Comparison of ENCODE assay signal across 16 cellular contexts in the genomic region with DNA sequence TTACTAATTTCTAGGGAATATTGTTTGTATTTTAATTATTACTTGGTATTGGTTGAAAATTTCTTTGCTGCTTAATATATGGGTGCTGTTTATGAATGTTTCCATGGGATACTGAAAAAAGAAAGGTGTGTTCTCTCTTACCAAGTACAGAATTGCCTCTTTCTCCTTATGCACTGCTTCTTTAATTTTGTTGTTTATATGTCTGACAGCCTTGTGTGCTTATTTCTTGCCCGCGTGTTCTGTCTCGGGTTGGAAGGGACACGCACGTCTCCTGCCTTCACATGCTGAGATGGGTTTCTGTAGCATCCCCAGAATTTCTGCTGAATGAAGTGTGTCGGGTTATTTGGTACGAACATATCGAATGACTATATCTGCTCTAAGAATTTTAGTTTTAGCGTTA. TPM values are rescaled to one million over a fixed set of nuclear protein-coding genes. Genes with fewer than 3 reads are reported as not detected.
DNase-seq lines count a peak whose midpoint lies in the region; ATAC-seq, FAIRE-seq and TF ChIP-seq lines count a peak whose summit lies in the region.
"Had no signal": no experiment of that assay in that cellular context is flagged by ENCODE, and none has a peak within 500 bp of the region (broad histone marks: within the 10 kb centered on the region; RNA-seq: fewer than 3 reads in every experiment).

No MANE protein-coding gene starts in this region.

- H3K4me1 Mint-ChIP-seq in activated CD4-positive, alpha-beta T cell treated with anti-CD3 and anti-CD28 coated beads, Interleukin-2, amount 10 ng/mL, durations not matched to agents 24 days and 14 days = peaks cover 48% of the 10 kb centered on the region
- peaks cover 12% of the 10 kb centered on the region for H3K4me1 Mint-ChIP-seq in HFFc6 (ENCODE audit: low read depth)
- peaks cover 38% of the 10 kb centered on the region for H3K4me1 Mint-ChIP-seq in activated T-helper 17 cell treated with anti-CD3 and anti-CD28 coated beads, Interleukin-2, amount 50 U/mL, for 72 hours

- peak overlapping the region; percentile 85 for H3K4me2 ChIP-seq in osteoblast (ENCODE audit: insufficient read depth, low read length)
- H3K4me2 ChIP-seq: A549 had no signal

- H3K36me3 Mint-ChIP-seq in activated CD4-positive, alpha-beta T cell treated with anti-CD3 and anti-CD28 coated beads, Interleukin-2, amount 10 ng/mL, durations not matched to agents 24 days and 14 days (ENCODE audit: low read depth) = peaks cover 30% of the 10 kb centered on the region
- H3K36me3 Mint-ChIP-seq in HFFc6 (ENCODE audit: low read depth) = peaks cover 22% of the 10 kb centered on the region
- H3K36me3 Mint-ChIP-seq in activated T-helper 17 cell treated with anti-CD3 and anti-CD28 coated beads, Interleukin-2, amount 50 U/mL, for 72 hours (ENCODE audit: low read depth) = peaks cover 19% of the 10 kb centered on the region

- peaks cover 2% of the 10 kb centered on the region for H3K27me3 Mint-ChIP-seq in activated CD4-positive, alpha-beta T cell treated with anti-CD3 and anti-CD28 coated beads, Interleukin-2, amount 10 ng/mL, durations not matched to agents 24 days and 14 days
- H3K27me3 Mint-ChIP-seq in HFFc6 (ENCODE audit: insufficient read depth) = no peaks in the 10 kb centered on the region
- no peaks in the 10 kb centered on the region for H3K27me3 Mint-ChIP-seq in activated T-helper 17 cell treated with anti-CD3 and anti-CD28 coated beads, Interleukin-2, amount 50 U/mL, for 72 hours

- H3K79me2 ChIP-seq in osteoblast (ENCODE audit: insufficient read depth, low read length) = peaks cover 76% of the 10 kb centered on the region

- H3K4me3 ChIP-seq in osteoblast (ENCODE audit: insufficient read depth, low read length) (no peak overlapping the region), small intestine (ENCODE audit: low read depth in 1 of 2, low read length in 2 of 2) (no peak overlapping the region)
- H3K4me3 ChIP-seq: A549 had no signal

- H3K4me1 ChIP-seq in osteoblast (ENCODE audit: insufficient read depth, low read length) (peaks cover 6% of the 10 kb centered on the region), small intestine (ENCODE audit: control insufficient read depth in 2 of 2, insufficient read depth in 1 of 2, low read depth in 1 of 2, low read length in 1 of 2) (peaks cover 2 to 6% of the 10 kb centered on the region in 2 donors)
- H3K4me1 ChIP-seq: A549 had no signal

- peaks cover 8% of the 10 kb centered on the region for H3K9me3 Mint-ChIP-seq in activated CD4-positive, alpha-beta T cell treated with anti-CD3 and anti-CD28 coated beads, Interleukin-2, amount 10 ng/mL, durations not matched to agents 24 days and 14 days
- peaks cover 12% of the 10 kb centered on the region for H3K9me3 Mint-ChIP-seq in HFFc6
- H3K9me3 Mint-ChIP-seq in activated T-helper 17 cell treated with anti-CD3 and anti-CD28 coated beads, Interleukin-2, amount 50 U/mL, for 72 hours = peaks cover 6% of the 10 kb centered on the region

- no peak for ATAC-seq in activated T-helper 17 cell treated with anti-CD3 and anti-CD28 coated beads, Interleukin-2, amount 50 U/mL, for 72 hours (replicated peaks)
- ATAC-seq in GM18867 (IDR thresholded peaks at IDR 0.05; ENCODE audit: unreplicated experiment) = no peak
- ATAC-seq: A549, HCT116 had no signal

- H3K27ac ChIP-seq in osteoblast (ENCODE audit: low read depth, low read length) (no peak overlapping the region), small intestine (ENCODE audit: low read depth in 1 of 2, low read length in 1 of 2) (no peak overlapping the region)
- H3K27ac ChIP-seq: A549, brain microvascular endothelial cell, neutrophil had no signal

- H2AFZ ChIP-seq in osteoblast (ENCODE audit: low read length) = no peak overlapping the region

- TF ChIP-seq CTCF in HFFc6 (IDR thresholded peaks at IDR 0.05) (no peak), osteoblast (IDR thresholded peaks at IDR 0.05; ENCODE audit: extremely low read depth, low read depth, low read length) (no peak)

- DNase-seq in activated CD4-positive, alpha-beta T cell treated with anti-CD3 and anti-CD28 coated beads, Interleukin-2, amount 10 ng/mL, durations not matched to agents 24 days and 14 days = no peak
- no peak for DNase-seq in activated CD4-positive, alpha-beta T cell treated with anti-CD3 and anti-CD28 coated beads for 48 hours
- DNase-seq in HFFc6 (no peak), osteoblast (ENCODE audit: insufficient read length, low spot score, missing footprints) (no peak), small intestine (no peak), RKO (ENCODE audit: low spot score) (no peak)
- DNase-seq: activated CD4-positive, CD25-positive, alpha-beta regulatory T cell; brain microvascular endothelial cell; effector CD4-positive, alpha-beta T cell; lower lobe of right lung; NCI-H2029 had no signal

- intact Hi-C loops in activated CD4-positive, alpha-beta T cell treated with anti-CD3 and anti-CD28 coated beads, Interleukin-2, amount 10 ng/mL, durations not matched to agents 24 days and 14 days (cut with micrococcal nuclease) = loop anchor here (1.0 to 5.0 kb wide), 4 partner anchors 23 to 104 kb away; no protein-coding TSS in a partner anchor

- H3K9me3 ChIP-seq in osteoblast (ENCODE audit: low read depth, low read length) (peaks cover 5% of the 10 kb centered on the region), small intestine (ENCODE audit: control insufficient read depth, low read depth) (no peaks in the 10 kb centered on the region)
- H3K9me3 ChIP-seq: A549 had no signal

- H3K27ac Mint-ChIP-seq in activated CD4-positive, alpha-beta T cell treated with anti-CD3 and anti-CD28 coated beads, Interleukin-2, amount 10 ng/mL, durations not matched to agents 24 days and 14 days = no peak overlapping the region
- H3K27ac Mint-ChIP-seq in HFFc6 = peak overlapping the region; percentile 58; the same call in 1 of the 2 replicates
- H3K27ac Mint-ChIP-seq in activated T-helper 17 cell treated with anti-CD3 and anti-CD28 coated beads, Interleukin-2, amount 50 U/mL, for 72 hours = peak overlapping the region; percentile 92

- FAIRE-seq in small intestine (lab: Jason Lieb, UNC) = no peak
- FAIRE-seq: A549 had no signal

- peak overlapping the region; percentile 87 for H3K4me3 Mint-ChIP-seq in activated CD4-positive, alpha-beta T cell treated with anti-CD3 and anti-CD28 coated beads, Interleukin-2, amount 10 ng/mL, durations not matched to agents 24 days and 14 days
- peak overlapping the region; percentile 81 for H3K4me3 Mint-ChIP-seq in HFFc6
- H3K4me3 Mint-ChIP-seq in activated T-helper 17 cell treated with anti-CD3 and anti-CD28 coated beads, Interleukin-2, amount 50 U/mL, for 72 hours = peak overlapping the region; percentile 96

- WGBS in small intestine, 3 donors = 83 to 93% (median 87%) methylated on average over 9 of the region's 9 CpGs

- H3K27me3 ChIP-seq in osteoblast (ENCODE audit: insufficient read depth, low read length) = no peaks in the 10 kb centered on the region
- H3K27me3 ChIP-seq in small intestine (ENCODE audit: control insufficient read depth in 2 of 2, insufficient read depth in 2 of 2, low read length in 2 of 2) = no peaks in the 10 kb centered on the region
- H3K27me3 ChIP-seq: brain microvascular endothelial cell had no signal

- H3K36me3 ChIP-seq in osteoblast (ENCODE audit: insufficient read depth, low read length) (peaks cover 8% of the 10 kb centered on the region), small intestine (ENCODE audit: control insufficient read depth in 2 of 2, insufficient read depth in 2 of 2, low read length in 2 of 2) (no peaks in the 10 kb centered on the region)
- H3K36me3 ChIP-seq: brain microvascular endothelial cell, lower lobe of right lung, neutrophil had no signal

- peaks cover 65% of the 10 kb centered on the region for H4K20me1 ChIP-seq in osteoblast (ENCODE audit: insufficient read depth, low read length)

RNA-seq across cellular contexts. Expression of gene AGPAT3, which starts 51.1 kb away (rescaled TPM):
- total RNA-seq in activated CD4-positive, alpha-beta T cell treated with anti-CD3 and anti-CD28 coated beads, Interleukin-2, amount 10 ng/mL, durations not matched to agents 24 days and 14 days = 127 and 130 TPM in 2 replicates
- total RNA-seq in HFFc6 (2021; fragmentation: NEBNext Ultra II Directional; extraction: Animal tissue kit (Norgen Biotek cat#: 25700)) = 100 to 1,000 TPM in 2 of 6 experiments, 10 to 100 TPM in 4; 94.6 to 114 (median 97.8) TPM
- 10 to 100 TPM; 44.8 to 100.0 TPM for total RNA-seq in activated T-helper 17 cell treated with anti-CD3 and anti-CD28 coated beads, Interleukin-2, amount 50 U/mL, for 72 hours
- 37.4 and 47.4 TPM in 2 replicates for total RNA-seq in osteoblast
- polyA plus RNA-seq in small intestine = 10 to 100 TPM; 21.3 to 43.9 (median 41.6) TPM
